Comparison of ENCODE assay signal across 9 cellular contexts in genomic region chr4:125750827-125751466, GRCh38.
DNase-seq lines count a peak whose midpoint lies in the region; ATAC-seq and TF ChIP-seq lines count a peak whose summit lies in the region.
"Had no signal": no experiment of that assay in that cellular context is flagged by ENCODE, and none has a peak within 500 bp of the region (broad histone marks: within the 10 kb centered on the region; RNA-seq: fewer than 3 reads in every experiment).

No MANE protein-coding gene starts in this region.

- H3K36me3 Mint-ChIP-seq in CD4-positive, alpha-beta T cell (ENCODE audit: low read depth), result no peaks in the 10 kb centered on the region
- H3K36me3 Mint-ChIP-seq in activated CD8-positive, alpha-beta T cell treated with anti-CD3 and anti-CD28 coated beads for 36 hours (ENCODE audit: low read depth), result no peaks in the 10 kb centered on the region

- POLR2A ChIA-PET in CD4-positive, alpha-beta T cell (lab: Charles Lee), result no interaction called here
- POLR2A ChIA-PET in activated CD8-positive, alpha-beta T cell treated with anti-CD3 and anti-CD28 coated beads for 36 hours (lab: Charles Lee), result no interaction called here

- H3K27ac Mint-ChIP-seq in CD4-positive, alpha-beta T cell, result no peak overlapping the region
- H3K27ac Mint-ChIP-seq in activated CD8-positive, alpha-beta T cell treated with anti-CD3 and anti-CD28 coated beads for 36 hours, result no peak overlapping the region

- H3K27ac ChIP-seq in dorsolateral prefrontal cortex (no peak overlapping the region), lower lobe of right lung (no peak overlapping the region)
- H3K27ac ChIP-seq in CD4-positive, alpha-beta T cell (ENCODE audit: low read depth, low read length), result no peak overlapping the region

- ATAC-seq in lower lobe of right lung (peak in 1 of 2 donors; percentile 42), GM19397 (IDR thresholded peaks at IDR 0.05; ENCODE audit: unreplicated experiment) (no peak), HG03378 (IDR thresholded peaks at IDR 0.05; ENCODE audit: unreplicated experiment) (no peak)
- no peak for ATAC-seq in CD4-positive, alpha-beta T cell (ENCODE audit: poor library complexity)
- ATAC-seq in activated CD8-positive, alpha-beta T cell treated with anti-CD3 and anti-CD28 coated beads for 36 hours, result no peak

- no peaks in the 10 kb centered on the region for H3K27me3 ChIP-seq in dorsolateral prefrontal cortex
- H3K27me3 ChIP-seq in lower lobe of right lung (ENCODE audit: low read depth), result no peaks in the 10 kb centered on the region
- H3K27me3 ChIP-seq in CD4-positive, alpha-beta T cell (ENCODE audit: control insufficient read depth, insufficient read depth, low read length), result no peaks in the 10 kb centered on the region

- H3K4me1 Mint-ChIP-seq in CD4-positive, alpha-beta T cell (ENCODE audit: low read depth), result no peaks in the 10 kb centered on the region
- H3K4me1 Mint-ChIP-seq in activated CD8-positive, alpha-beta T cell treated with anti-CD3 and anti-CD28 coated beads for 36 hours (ENCODE audit: low read depth), result no peaks in the 10 kb centered on the region

- TF ChIP-seq CTCF in dorsolateral prefrontal cortex (IDR thresholded peaks at IDR 0.05 in 54 of 56, conservative IDR thresholded peaks at IDR 0.05 in 2 of 56; ENCODE audit: low read depth in 1 of 56, partially characterized antibody in 56 of 56) (peak in 51 of 56 donors; percentile 11 to 72 (median 46)), lower lobe of right lung (IDR thresholded peaks at IDR 0.05) (peak; percentile 41)
- no peak for TF ChIP-seq CTCF in CD4-positive, alpha-beta T cell (IDR thresholded peaks at IDR 0.05)
- TF ChIP-seq CTCF in activated CD8-positive, alpha-beta T cell treated with anti-CD3 and anti-CD28 coated beads for 36 hours (IDR thresholded peaks at IDR 0.05), result no peak

- CTCF ChIA-PET in CD4-positive, alpha-beta T cell (lab: Charles Lee), result no interaction called here
- CTCF ChIA-PET in activated CD8-positive, alpha-beta T cell treated with anti-CD3 and anti-CD28 coated beads for 36 hours (lab: Charles Lee), result no interaction called here

- H3K27me3 Mint-ChIP-seq in CD4-positive, alpha-beta T cell, result no peaks in the 10 kb centered on the region
- H3K27me3 Mint-ChIP-seq in activated CD8-positive, alpha-beta T cell treated with anti-CD3 and anti-CD28 coated beads for 36 hours, result no peaks in the 10 kb centered on the region

- no peaks in the 10 kb centered on the region for H3K4me1 ChIP-seq in lower lobe of right lung

- H3K4me3 ChIP-seq in dorsolateral prefrontal cortex, result no peak overlapping the region
- no peak overlapping the region for H3K4me3 ChIP-seq in lower lobe of right lung

- H3K9me3 Mint-ChIP-seq in CD4-positive, alpha-beta T cell, result no peaks in the 10 kb centered on the region
- peaks cover 7% of the 10 kb centered on the region for H3K9me3 Mint-ChIP-seq in activated CD8-positive, alpha-beta T cell treated with anti-CD3 and anti-CD28 coated beads for 36 hours

- peak; percentile 43 for DNase-seq in AG08395 (ENCODE audit: low spot score)
- peak; percentile 78 for DNase-seq in LHCN-M2 (ENCODE audit: low read depth)
- peak in 1 of 10 donors; percentile 17 for DNase-seq in dorsolateral prefrontal cortex
- no peak for DNase-seq in lower lobe of right lung
- DNase-seq in CD4-positive, alpha-beta T cell, result no peak
- no peak for DNase-seq in activated CD8-positive, alpha-beta T cell treated with anti-CD3 and anti-CD28 coated beads for 36 hours
- DNase-seq: NCI-H446 treated with DMSO at 0.1 percent for 48 hours had no signal

- no peak overlapping the region for H3K4me3 Mint-ChIP-seq in CD4-positive, alpha-beta T cell
- no peak overlapping the region for H3K4me3 Mint-ChIP-seq in activated CD8-positive, alpha-beta T cell treated with anti-CD3 and anti-CD28 coated beads for 36 hours

- intact Hi-C loops in dorsolateral prefrontal cortex (cut with DNase I) (loop anchor here in 1 of 2 donors (5.0 kb wide), 1 partner anchor 434 kb away; no protein-coding TSS in a partner anchor), lower lobe of right lung (cut with DNase I) (no loop called here)
- intact Hi-C loops in CD4-positive, alpha-beta T cell (cut with DNase I, micrococcal nuclease), result no loop called here
- intact Hi-C loops in activated CD8-positive, alpha-beta T cell treated with anti-CD3 and anti-CD28 coated beads for 36 hours (cut with micrococcal nuclease), result no loop called here

- H3K9me3 ChIP-seq in lower lobe of right lung, result no peaks in the 10 kb centered on the region
- H3K9me3 ChIP-seq in CD4-positive, alpha-beta T cell (ENCODE audit: control insufficient read depth, low read length), result no peaks in the 10 kb centered on the region

- H3K36me3 ChIP-seq in lower lobe of right lung, result no peaks in the 10 kb centered on the region

Comparison
In these comparisons a context has a peak if more than half of its experiments do, and no peak if none do; other contexts are left out.
1. DNase-seq: peak in AG08395 (single experiment) and LHCN-M2 (single experiment); none in lower lobe of right lung (single experiment), CD4-positive, alpha-beta T cell (0 of 10) and activated CD8-positive, alpha-beta T cell treated with anti-CD3 and anti-CD28 coated beads for 36 hours (single experiment).
2. CTCF ChIP-seq: peak in dorsolateral prefrontal cortex (51 of 56) and lower lobe of right lung (single experiment); none in CD4-positive, alpha-beta T cell (single experiment) and activated CD8-positive, alpha-beta T cell treated with anti-CD3 and anti-CD28 coated beads for 36 hours (single experiment).